In genomic region chr2:234974501-234975385, GRCh38 we compare ENCODE assay signal across 10 cellular contexts. TPM values are rescaled to one million over a fixed set of nuclear protein-coding genes. Genes with fewer than 3 reads are reported as not detected.
A peak's percentile ranks its signal among the peaks of the same experiment; 100 is the strongest.
DNase-seq lines count a peak whose midpoint lies in the region; ATAC-seq and TF ChIP-seq lines count a peak whose summit lies in the region.
"Had no signal": no experiment of that assay in that cellular context is flagged by ENCODE, and none has a peak within 500 bp of the region (broad histone marks: within the 10 kb centered on the region; RNA-seq: fewer than 3 reads in every experiment).

No MANE protein-coding gene starts in this region.

- peak overlapping the region; percentile 7; the same call in 1 of the 2 replicates for H2BK120ac ChIP-seq in IMR-90 (ENCODE audit: low read depth, low read length)

- peak overlapping the region; percentile 15; the same call in 1 of the 2 replicates for H3K4me2 ChIP-seq in IMR-90 (ENCODE audit: low read depth, low read length)

- intact Hi-C loops in IMR-90 (cut with micrococcal nuclease) (no loop called here), colonic mucosa (cut with DNase I) (no loop called here), testis (cut with DNase I; ENCODE audit: low total_unique reads) (no loop called here)

- H3K9ac ChIP-seq in IMR-90 (ENCODE audit: low read depth, low read length) (no peak overlapping the region), colonic mucosa (ENCODE audit: low read depth in 2 of 2, low read length in 2 of 2) (peak overlapping the region; percentile 12 to 29)

- peak overlapping the region; percentile 7 to 55; a peak in 2 of 4 replicates for H4K8ac ChIP-seq in IMR-90 (ENCODE audit: low read depth in 2 of 2, low read length in 2 of 2)

- H4K5ac ChIP-seq in IMR-90 (ENCODE audit: low read depth, low read length): peak overlapping the region; percentile 3; the same call in 1 of the 2 replicates

- ATAC-seq in IMR-90 (ENCODE audit: low read depth) (peak; percentile 48), left lobe of liver (peak; percentile 23)
- ATAC-seq: activated CD8-positive, alpha-beta T cell treated with anti-CD3 and anti-CD28 coated beads, Interleukin-2, amount 10 ng/mL, durations not matched to agents 7 days and 5 days; sciatic nerve; stimulated activated effector memory CD8-positive, alpha-beta T cell treated with anti-CD3 and anti-CD28 coated beads, Interleukin-12 subunit alpha, Interleukin-12 subunit beta, amount 100 ng/mL, for 72 hours had no signal

- POLR2A ChIA-PET in IMR-90 (lab: Charles Lee; ENCODE audit: unreplicated experiment): no interaction called here

- in situ Hi-C loops in IMR-90 (cut with MboI; ENCODE audit: low sequenced_read_pairs): no loop called here

- TF ChIP-seq CTCF in IMR-90 (conservative IDR thresholded peaks at IDR 0.05; ENCODE audit: low read depth, low read length) (no peak), colonic mucosa (IDR thresholded peaks at IDR 0.05) (no peak), testis (IDR thresholded peaks at IDR 0.05) (no peak)

- H2BK15ac ChIP-seq in IMR-90 (ENCODE audit: low read depth, low read length): 0 out of 3 replicates have a peak overlapping the region, but pooled peaks have one; percentile 3

- H3K18ac ChIP-seq in IMR-90 (ENCODE audit: low read depth, low read length): peak overlapping the region; percentile 46; the same call in 1 of the 2 replicates

- H2AFZ ChIP-seq in IMR-90 (replicated peaks; ENCODE audit: low read length, poor library complexity): no peak overlapping the region

- H3K4me1 ChIP-seq in IMR-90 (ENCODE audit: control insufficient read depth, insufficient read depth, low read length) (peaks cover 44% of the 10 kb centered on the region), colonic mucosa (peaks cover 15% of the 10 kb centered on the region), testis (peaks cover 59% of the 10 kb centered on the region)

- H3K23ac ChIP-seq in IMR-90 (ENCODE audit: low read depth, low read length): peak overlapping the region; percentile 60

- H2AK5ac ChIP-seq in IMR-90 (ENCODE audit: low read depth, low read length): peak overlapping the region; percentile 79

- H2BK5ac ChIP-seq in IMR-90 (ENCODE audit: low read depth, low read length, poor library complexity, severe bottlenecking): peak overlapping the region; percentile 66

- H3K9me1 ChIP-seq in IMR-90 (ENCODE audit: insufficient read depth, low read length): peaks cover 54% of the 10 kb centered on the region

- peaks cover 0 to 67% of the 10 kb centered on the region in 2 experiments; a peak in 2 of 4 replicates for H3K79me1 ChIP-seq in IMR-90 (ENCODE audit: low read depth in 1 of 2, low read length in 2 of 2)

- peak overlapping the region; percentile 39 for H2BK20ac ChIP-seq in IMR-90 (ENCODE audit: low read depth, low read length)

- H3K4ac ChIP-seq in IMR-90 (ENCODE audit: low read depth, low read length): peak overlapping the region; percentile 39

- peak; percentile 74 for DNase-seq in IMR-90
- no peak for DNase-seq in colonic mucosa
- no peak for DNase-seq in left lobe of liver (ENCODE audit: low spot score)
- peak; percentile 60 for DNase-seq in testis
- no peak for DNase-seq in SIG-M5 (lab: John Stamatoyannopoulos, UW)
- DNase-seq in activated CD4-positive, alpha-beta T cell treated with anti-CD3 and anti-CD28 coated beads, Interleukin-2, amount 50 U/mL, for 1 hour: no peak
- DNase-seq in NCI-H1930 (lab: John Stamatoyannopoulos, UW): no peak
- DNase-seq: activated CD8-positive, alpha-beta T cell treated with anti-CD3 and anti-CD28 coated beads, Interleukin-2, amount 10 ng/mL, durations not matched to agents 7 days and 5 days had no signal

- no peak overlapping the region for H3K56ac ChIP-seq in IMR-90 (ENCODE audit: extremely low read depth, insufficient read depth, low read length)

- peak overlapping the region; percentile 85 for H3K27ac ChIP-seq in IMR-90 (ENCODE audit: insufficient read depth, low read length)
- no peak overlapping the region for H3K27ac ChIP-seq in colonic mucosa
- H3K27ac ChIP-seq in testis: peak overlapping the region in 1 of 2 donors; percentile 39

- TF ChIP-seq POLR2A in IMR-90 (IDR thresholded peaks at IDR 0.05; ENCODE audit: low read depth, low read length) (no peak), testis (IDR thresholded peaks at IDR 0.05) (no peak)

- BruUV-seq in IMR-90 (replicated peaks; lab: Mats Ljungman, UMichigan): no TSS peak

- peak overlapping the region; percentile 68 for H4K91ac ChIP-seq in IMR-90 (ENCODE audit: insufficient read depth, low read depth, low read length)

- peaks cover 97% of the 10 kb centered on the region for H4K20me1 ChIP-seq in IMR-90 (ENCODE audit: insufficient read depth, low read length)

- H3K27me3 ChIP-seq in IMR-90 (ENCODE audit: control insufficient read depth, insufficient read depth, low read length) (no peaks in the 10 kb centered on the region), colonic mucosa (no peaks in the 10 kb centered on the region), testis (no peaks in the 10 kb centered on the region)

- CTCF ChIA-PET in IMR-90 (lab: Yijun Ruan, JAX): interaction anchor here (1.1 kb wide), 1 partner anchor 94 kb away, joined by 3 read pairs; no protein-coding TSS in a partner anchor

- H3K4me3 ChIP-seq in IMR-90 (ENCODE audit: insufficient read depth, low read depth, low read length): no peak overlapping the region
- H3K4me3 ChIP-seq in colonic mucosa: no peak overlapping the region
- no peak overlapping the region for H3K4me3 ChIP-seq in testis

- dilution Hi-C loops in IMR-90 (cut with HindIII; ENCODE audit: low sequenced_read_pairs, unreplicated experiment): no loop called here

- peak overlapping the region; percentile 3 for H3K14ac ChIP-seq in IMR-90 (replicated peaks; ENCODE audit: low read depth, low read length)

- H3K36me3 ChIP-seq in IMR-90 (ENCODE audit: control insufficient read depth, insufficient read depth, low read length): peaks cover 52% of the 10 kb centered on the region
- H3K36me3 ChIP-seq in colonic mucosa: no peaks in the 10 kb centered on the region
- no peaks in the 10 kb centered on the region for H3K36me3 ChIP-seq in testis (ENCODE audit: low read depth, missing control alignments)

- no peak for TF ChIP-seq RAD21 in IMR-90 (IDR thresholded peaks at IDR 0.05; ENCODE audit: low read length)

- H3K9me3 ChIP-seq in IMR-90 (ENCODE audit: control insufficient read depth, insufficient read depth, low read length) (no peaks in the 10 kb centered on the region; the same call in 1 of the 2 replicates), colonic mucosa (no peaks in the 10 kb centered on the region), testis (no peaks in the 10 kb centered on the region)

- 39% methylated on average over 12 of the region's 30 CpGs; no CpG with 5 or more reads in 1 of the 2 experiments for WGBS in IMR-90 (ENCODE audit: extremely low coverage in 2 of 2, insufficient read length in 1 of 2), 2 experiments
- WGBS in testis, 2 donors: 37 to 66% methylated on average over 11 to 30 of the region's 30 CpGs

- no peak overlapping the region for H2AK9ac ChIP-seq in IMR-90 (replicated peaks; ENCODE audit: low read depth, low read length, poor library complexity)

TF ChIP-seq in IMR-90, 13 proteins besides CTCF, POLR2A, EP300 and RAD21:
- TF ChIP-seq NFE2L2 (IDR thresholded peaks at IDR 0.05; ENCODE audit: low read depth, low read length) (no peak), FOS (IDR thresholded peaks at IDR 0.05; ENCODE audit: low read depth, low read length) (no peak), MXI1 (IDR thresholded peaks at IDR 0.05; ENCODE audit: borderline replicate concordance, low read depth, low read length) (peak; percentile 81), CHD1 (IDR thresholded peaks at IDR 0.05; ENCODE audit: low read depth, low read length) (no peak)
- TF ChIP-seq, protein P1, sequence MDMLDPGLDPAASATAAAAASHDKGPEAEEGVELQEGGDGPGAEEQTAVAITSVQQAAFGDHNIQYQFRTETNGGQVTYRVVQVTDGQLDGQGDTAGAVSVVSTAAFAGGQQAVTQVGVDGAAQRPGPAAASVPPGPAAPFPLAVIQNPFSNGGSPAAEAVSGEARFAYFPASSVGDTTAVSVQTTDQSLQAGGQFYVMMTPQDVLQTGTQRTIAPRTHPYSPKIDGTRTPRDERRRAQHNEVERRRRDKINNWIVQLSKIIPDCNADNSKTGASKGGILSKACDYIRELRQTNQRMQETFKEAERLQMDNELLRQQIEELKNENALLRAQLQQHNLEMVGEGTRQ (IDR thresholded peaks at IDR 0.05; ENCODE audit: low read depth, low read length): no peak
- TF ChIP-seq, protein P2, sequence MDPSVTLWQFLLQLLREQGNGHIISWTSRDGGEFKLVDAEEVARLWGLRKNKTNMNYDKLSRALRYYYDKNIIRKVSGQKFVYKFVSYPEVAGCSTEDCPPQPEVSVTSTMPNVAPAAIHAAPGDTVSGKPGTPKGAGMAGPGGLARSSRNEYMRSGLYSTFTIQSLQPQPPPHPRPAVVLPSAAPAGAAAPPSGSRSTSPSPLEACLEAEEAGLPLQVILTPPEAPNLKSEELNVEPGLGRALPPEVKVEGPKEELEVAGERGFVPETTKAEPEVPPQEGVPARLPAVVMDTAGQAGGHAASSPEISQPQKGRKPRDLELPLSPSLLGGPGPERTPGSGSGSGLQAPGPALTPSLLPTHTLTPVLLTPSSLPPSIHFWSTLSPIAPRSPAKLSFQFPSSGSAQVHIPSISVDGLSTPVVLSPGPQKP (IDR thresholded peaks at IDR 0.05; ENCODE audit: borderline replicate concordance, low read depth, low read length): no peak

RNA-seq across cellular contexts. Expression of gene SH3BP4, which starts 22.9 kb away (rescaled TPM):
- total RNA-seq in IMR-90 (2012; rRNA removed): 112 and 122 TPM in 2 replicates
- 101 and 104 TPM in 2 replicates for polyA plus RNA-seq in IMR-90 (2012; rRNA removed)
- polyA plus RNA-seq in IMR-90 (2012; cell fraction: cytosol; rRNA removed): 62.6 and 79.6 TPM in 2 replicates
- 63.9 and 105 TPM in 2 replicates for polyA plus RNA-seq in IMR-90 (2012; cell fraction: nucleus; rRNA removed; ENCODE audit: low replicate concordance)
- 10 to 100 TPM; 29.1 to 44.4 TPM for total RNA-seq in colonic mucosa
- 22.9 TPM for total RNA-seq in left lobe of liver
- total RNA-seq in testis: 10 to 100 TPM; 64.4 to 88.5 TPM
- polyA plus RNA-seq in testis (ENCODE audit: insufficient read depth, low read depth, low replicate concordance): 33.3 TPM
- total RNA-seq: activated CD8-positive, alpha-beta T cell treated with anti-CD3 and anti-CD28 coated beads, Interleukin-2, amount 10 ng/mL, durations not matched to agents 7 days and 5 days had no signal

Comparison
In these comparisons a context has a peak if more than half of its experiments do, and no peak if none do; other contexts are left out.
1. DNase-seq: peak in IMR-90 (single experiment) and testis (single experiment); none in colonic mucosa (single experiment), left lobe of liver (single experiment), SIG-M5 (single experiment), activated CD4-positive, alpha-beta T cell treated with anti-CD3 and anti-CD28 coated beads, Interleukin-2, amount 50 U/mL, for 1 hour (single experiment) and NCI-H1930 (0 of 2).